ENCODE assay signal across 18 cellular contexts in genomic region chr6:20605061-20605460, GRCh38.
"Had no signal": no experiment of that assay in that cellular context is flagged by ENCODE, and none has a peak within 500 bp of the region (broad histone marks: within the 10 kb centered on the region; RNA-seq: fewer than 3 reads in every experiment).

No MANE protein-coding gene starts in this region.

- H3K4me3 ChIP-seq: Peyer's patch had no signal

- H3K9me3 ChIP-seq: Peyer's patch had no signal

- H3K27me3 ChIP-seq: Peyer's patch had no signal

- ATAC-seq: activated CD4-positive, CD25-positive, alpha-beta regulatory T cell treated with anti-CD3 and anti-CD28 coated beads, Interleukin-2, amount 50 U/mL, for 24 hours; activated CD8-positive, alpha-beta T cell treated with anti-CD3 and anti-CD28 coated beads for 36 hours had no signal

- H3K27ac ChIP-seq: Peyer's patch had no signal

- DNase-seq: activated CD4-positive, alpha-beta T cell treated with anti-CD3 and anti-CD28 coated beads for 4 hours; activated CD8-positive, alpha-beta memory T cell treated with anti-CD3 and anti-CD28 coated beads, Interleukin-2, amount 50 U/mL, for 4 hours; activated CD8-positive, alpha-beta T cell treated with anti-CD3 and anti-CD28 coated beads for 36 hours; activated T-cell treated with anti-CD3 and anti-CD28 coated beads, Interleukin-2, amount 50 U/mL, for 1 hour; aorta; Kasumi-1; KBM-7; NCI-H1048; NCI-H2029; NCI-H2107; NCI-H345; NCI-H510A treated with DMSO at 0.1 percent for 48 hours; NCI-H69; NK-92 treated with Interleukin-12 subunit alpha and Interleukin-12 subunit beta, amount 100 ng/mL, for 24 hours; OCI-M1; Peyer's patch; SHP77 treated with DMSO at 0.1 percent for 48 hours had no signal

- H3K4me1 ChIP-seq: Peyer's patch had no signal

- H3K36me3 ChIP-seq: Peyer's patch had no signal
